8 cellular contexts compared by ENCODE assay signal in the genomic region with DNA sequence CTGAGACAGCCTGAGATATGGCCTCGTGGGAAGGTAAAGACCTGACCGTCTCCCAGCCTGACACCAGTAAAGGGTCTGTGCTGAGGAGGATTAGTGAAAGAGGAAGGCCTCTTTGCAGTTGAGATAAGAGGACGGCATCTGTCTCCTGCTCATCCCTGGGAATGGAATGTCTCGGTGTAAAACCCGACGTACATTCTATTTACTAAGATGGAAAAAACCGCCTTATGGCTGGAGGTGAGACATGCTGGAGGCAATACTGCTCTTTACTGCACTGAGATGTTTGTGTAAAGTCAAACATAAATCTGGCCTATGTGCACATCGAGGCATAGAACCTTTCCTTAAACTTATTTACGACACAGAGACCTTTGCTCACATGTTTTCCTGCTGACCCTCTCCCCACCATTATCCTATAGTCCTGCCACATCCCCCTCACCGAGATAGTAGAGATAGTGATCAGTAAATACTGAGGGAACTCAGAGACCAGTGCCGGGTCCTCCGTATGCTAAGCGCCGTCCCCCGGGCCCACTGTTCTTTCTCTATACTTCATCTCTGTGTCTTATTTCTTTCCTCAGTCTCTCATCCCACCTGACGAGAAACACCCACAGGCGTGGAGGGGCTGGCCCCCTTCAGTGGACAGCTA. TPM values are rescaled to one million over a fixed set of nuclear protein-coding genes. Genes with fewer than 3 reads are reported as not detected.
A peak's percentile ranks its signal among the peaks of the same experiment; 100 is the strongest.
DNase-seq lines count a peak whose midpoint lies in the region; ATAC-seq, FAIRE-seq and TF ChIP-seq lines count a peak whose summit lies in the region.
"Not testable (repeated sequence)": the region's sequence is repeated elsewhere in the genome, so short reads cannot be mapped to it uniquely, and the experiment has no call there.

No MANE protein-coding gene starts in this region.

- not testable (repeated sequence) for TF ChIP-seq CTCF in DND-41 (IDR thresholded peaks at IDR 0.05; ENCODE audit: borderline replicate concordance, extremely low read depth, low read length, poor library complexity, severe bottlenecking); astrocyte of the spinal cord (IDR thresholded peaks at IDR 0.05; ENCODE audit: low read depth, low read length); esophagus squamous epithelium (IDR thresholded peaks at IDR 0.05); liver (IDR thresholded peaks at IDR 0.05; ENCODE audit: low read depth, low read length, missing input control); pancreas (IDR thresholded peaks at IDR 0.05); uterus (IDR thresholded peaks at IDR 0.05)

- in situ Hi-C loops in astrocyte of the spinal cord (cut with HindIII; ENCODE audit: low sequenced_read_pairs) = not testable (repeated sequence)

- not testable (repeated sequence) for DNase-seq in DND-41; activated CD4-positive, alpha-beta T cell treated with anti-CD3 and anti-CD28 coated beads, Interleukin-2, amount 10 ng/mL, durations not matched to agents 7 days and 5 days; astrocyte of the spinal cord (ENCODE audit: low read depth, low spot score); esophagus squamous epithelium (lab: John Stamatoyannopoulos, UW); uterus
- DNase-seq in NCI-H82 treated with DMSO at 0.1 percent for 48 hours (lab: John Stamatoyannopoulos, UW; ENCODE audit: unreplicated experiment) (peak; percentile 78), pancreas (peak in 1 of 6 donors; percentile 23)

- peaks cover 58% of the 10 kb centered on the region for H3K36me3 Mint-ChIP-seq in activated CD4-positive, alpha-beta T cell treated with anti-CD3 and anti-CD28 coated beads, Interleukin-2, amount 10 ng/mL, durations not matched to agents 7 days and 5 days (ENCODE audit: low read depth)

- H3K27ac Mint-ChIP-seq in activated CD4-positive, alpha-beta T cell treated with anti-CD3 and anti-CD28 coated beads, Interleukin-2, amount 10 ng/mL, durations not matched to agents 7 days and 5 days = peak overlapping the region; percentile 51

- FAIRE-seq in pancreas (lab: Jason Lieb, UNC) = not testable (repeated sequence)

- ATAC-seq in DND-41 (ENCODE audit: insufficient read depth, low read depth); pancreas: not testable (repeated sequence)

- CTCF ChIA-PET in activated CD4-positive, alpha-beta T cell treated with anti-CD3 and anti-CD28 coated beads, Interleukin-2, amount 10 ng/mL, durations not matched to agents 7 days and 5 days (lab: Charles Lee) = interaction anchor here (2.1 kb wide), 1 partner anchor 9 kb away, joined by 8 read pairs; no protein-coding TSS in a partner anchor

- H3K4me3 Mint-ChIP-seq in activated CD4-positive, alpha-beta T cell treated with anti-CD3 and anti-CD28 coated beads, Interleukin-2, amount 10 ng/mL, durations not matched to agents 7 days and 5 days = peak overlapping the region; percentile 15

- WGBS in esophagus squamous epithelium, 2 donors = 70 to 79% methylated on average over 16 to 17 of the region's 17 CpGs
- 53% methylated on average over 17 of the region's 17 CpGs for WGBS in liver
- 41 to 42% methylated on average over 17 of the region's 17 CpGs for WGBS in pancreas, 2 donors

- H3K9ac ChIP-seq in DND-41 (ENCODE audit: low read depth, low read length) = not testable (repeated sequence)
- H3K9ac ChIP-seq in liver (ENCODE audit: low read depth in 1 of 2, low read length in 2 of 2) = peak overlapping the region in 1 of 2 donors; percentile 54

- H3K9me3 ChIP-seq in DND-41 (ENCODE audit: insufficient read depth, low read length, severe bottlenecking) = peaks cover 12% of the 10 kb centered on the region
- H3K9me3 ChIP-seq in esophagus squamous epithelium = peaks cover 0 to 17% (median 8%) of the 10 kb centered on the region in 3 donors
- not testable (repeated sequence) for H3K9me3 ChIP-seq in liver (ENCODE audit: control insufficient read depth in 4 of 4, low read length in 3 of 4); pancreas; uterus

- H3K4me1 Mint-ChIP-seq in activated CD4-positive, alpha-beta T cell treated with anti-CD3 and anti-CD28 coated beads, Interleukin-2, amount 10 ng/mL, durations not matched to agents 7 days and 5 days = peaks cover 47% of the 10 kb centered on the region

- peak overlapping the region; percentile 65; the same call in 1 of the 2 replicates for H3K4me2 ChIP-seq in DND-41 (ENCODE audit: insufficient read depth, low read length)

- H3K27me3 Mint-ChIP-seq in activated CD4-positive, alpha-beta T cell treated with anti-CD3 and anti-CD28 coated beads, Interleukin-2, amount 10 ng/mL, durations not matched to agents 7 days and 5 days = not testable (repeated sequence)

- peaks cover 37% of the 10 kb centered on the region for H3K4me1 ChIP-seq in DND-41 (ENCODE audit: insufficient read depth, low read length)
- H3K4me1 ChIP-seq in esophagus squamous epithelium = peaks cover 41 to 57% (median 43%) of the 10 kb centered on the region in 3 donors
- H3K4me1 ChIP-seq in liver (ENCODE audit: control insufficient read depth in 4 of 4, insufficient read depth in 4 of 4, low read length in 3 of 4) = peaks cover 6 to 56% (median 48%) of the 10 kb centered on the region in 4 donors
- peaks cover 19 to 49% (median 24%) of the 10 kb centered on the region in 3 donors for H3K4me1 ChIP-seq in pancreas
- H3K4me1 ChIP-seq in uterus = not testable (repeated sequence)

- not testable (repeated sequence) for TF ChIP-seq POLR2A in esophagus squamous epithelium (IDR thresholded peaks at IDR 0.05); uterus (IDR thresholded peaks at IDR 0.05)

- not testable (repeated sequence) for H2AFZ ChIP-seq in DND-41 (ENCODE audit: low read depth, low read length)

- POLR2A ChIA-PET in activated CD4-positive, alpha-beta T cell treated with anti-CD3 and anti-CD28 coated beads, Interleukin-2, amount 10 ng/mL, durations not matched to agents 7 days and 5 days (lab: Charles Lee) = not testable (repeated sequence)

- H3K4me3 ChIP-seq in DND-41 (ENCODE audit: low read depth in 1 of 2, low read length in 2 of 2) = not testable (repeated sequence)
- H3K4me3 ChIP-seq in astrocyte of the spinal cord (ENCODE audit: low read depth, low read length) = peak overlapping the region; percentile 63
- H3K4me3 ChIP-seq in esophagus squamous epithelium = peak overlapping the region in 3 of 4 donors; percentile 70 to 92 (median 88)
- peak overlapping the region in 2 of 3 donors; percentile 8 to 28 for H3K4me3 ChIP-seq in liver (ENCODE audit: low read depth in 1 of 3, low read length in 3 of 3)
- H3K4me3 ChIP-seq in pancreas = peak overlapping the region in 2 of 4 donors; percentile 77 to 89
- peak overlapping the region in 1 of 2 donors; percentile 87 for H3K4me3 ChIP-seq in uterus

- not testable (repeated sequence) for TF ChIP-seq RAD21 in liver (IDR thresholded peaks at IDR 0.05)

- not testable (repeated sequence) for H3K36me3 ChIP-seq in DND-41 (ENCODE audit: insufficient read depth, low read length); liver (ENCODE audit: control insufficient read depth in 4 of 4, insufficient read depth in 3 of 4, low read depth in 1 of 4, low read length in 3 of 4); pancreas; uterus
- H3K36me3 ChIP-seq in esophagus squamous epithelium = peaks cover 0 to 12% (median 0%) of the 10 kb centered on the region in 3 donors

- intact Hi-C loops in esophagus squamous epithelium (cut with DNase I); pancreas (cut with DNase I); uterus (cut with DNase I; ENCODE audit: low total_unique reads): not testable (repeated sequence)

- H4K20me1 ChIP-seq in DND-41 (ENCODE audit: insufficient read depth, low read length) = not testable (repeated sequence)

- peaks cover 21% of the 10 kb centered on the region for H3K9me3 Mint-ChIP-seq in activated CD4-positive, alpha-beta T cell treated with anti-CD3 and anti-CD28 coated beads, Interleukin-2, amount 10 ng/mL, durations not matched to agents 7 days and 5 days

- not testable (repeated sequence) for H3K27me3 ChIP-seq in DND-41 (ENCODE audit: insufficient read depth, low read length, poor library complexity); esophagus squamous epithelium; liver (ENCODE audit: control insufficient read depth in 4 of 4, insufficient read depth in 4 of 4, low read length in 3 of 4); pancreas; uterus

- peaks cover 41% of the 10 kb centered on the region for H3K79me2 ChIP-seq in DND-41 (ENCODE audit: insufficient read depth, low read length)

- not testable (repeated sequence) for H3K27ac ChIP-seq in DND-41 (ENCODE audit: low read length)
- H3K27ac ChIP-seq in esophagus squamous epithelium = peak overlapping the region in 3 of 4 donors; percentile 24 to 92 (median 88)
- peak overlapping the region; percentile 92 to 97 for H3K27ac ChIP-seq in liver (ENCODE audit: low read depth in 1 of 2, low read length in 2 of 2)
- H3K27ac ChIP-seq in pancreas = peak overlapping the region in 3 of 4 donors; percentile 93 to 98 (median 98)
- H3K27ac ChIP-seq in uterus = peak overlapping the region; percentile 93 to 95

RNA-seq across cellular contexts. Expression of gene PRDX6, which starts 2.2 kb away (rescaled TPM):
- 100 to 1,000 TPM; 110 TPM for total RNA-seq in activated CD4-positive, alpha-beta T cell treated with anti-CD3 and anti-CD28 coated beads, Interleukin-2, amount 10 ng/mL, durations not matched to agents 7 days and 5 days
- 100 to 1,000 TPM; 141 to 247 (median 175) TPM for total RNA-seq in esophagus squamous epithelium
- 100 to 1,000 TPM; 147 to 161 TPM for total RNA-seq in liver
- 100 to 1,000 TPM; 320 to 370 TPM for polyA plus RNA-seq in liver
- 100 to 1,000 TPM in 3 of 6 donors, 10 to 100 TPM in 3; 89.8 to 126 (median 100) TPM for total RNA-seq in pancreas
- 100 to 1,000 TPM; 127 to 129 TPM for polyA plus RNA-seq in pancreas
- total RNA-seq in uterus = 100 to 1,000 TPM in 3 of 4 donors, 10 to 100 TPM in 1; 51.2 to 218 (median 144) TPM
